ENCODE assay signal across 9 cellular contexts in the genomic region with DNA sequence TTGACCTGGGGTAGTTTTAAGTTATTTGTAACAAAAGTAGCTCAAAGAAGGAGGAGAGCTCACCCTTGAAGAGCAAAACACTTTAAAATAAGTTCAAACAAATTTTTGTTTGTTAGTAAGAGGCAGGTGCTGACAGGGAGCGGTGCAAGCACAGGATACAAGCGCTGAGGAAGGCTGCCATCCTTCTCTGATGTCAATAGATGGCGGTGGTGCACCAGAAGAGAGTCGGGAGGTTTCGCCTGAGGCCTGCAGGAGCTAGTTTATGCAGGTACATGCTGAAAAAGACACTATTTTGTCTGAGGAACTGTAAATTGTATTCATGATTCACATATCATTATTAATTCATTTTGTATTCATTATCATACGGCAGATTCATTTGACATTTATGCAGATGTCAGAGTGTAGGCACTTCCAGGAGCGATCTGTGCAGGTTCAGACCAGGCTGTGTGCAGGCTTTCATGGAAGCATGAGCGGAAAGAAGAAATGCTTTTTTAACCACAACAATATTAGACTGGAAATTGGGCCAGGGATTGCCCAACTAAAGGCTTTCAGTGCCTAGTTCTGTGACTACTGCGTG.
DNase-seq lines count a peak whose midpoint lies in the region; ATAC-seq and TF ChIP-seq lines count a peak whose summit lies in the region.
"Had no signal": no experiment of that assay in that cellular context is flagged by ENCODE, and none has a peak within 500 bp of the region (broad histone marks: within the 10 kb centered on the region; RNA-seq: fewer than 3 reads in every experiment).

No MANE protein-coding gene starts in this region.

- no peaks in the 10 kb centered on the region for H3K9me2 ChIP-seq in OCI-LY7 (ENCODE audit: insufficient read depth, low read length)

- TF ChIP-seq CTCF in OCI-LY7 (conservative IDR thresholded peaks at IDR 0.05; ENCODE audit: low read length), result peak; percentile 84

- TF ChIP-seq EP300 in Ishikawa (IDR thresholded peaks at IDR 0.05; ENCODE audit: borderline replicate concordance), result no peak

- H3K4me1 Mint-ChIP-seq in effector memory CD8-positive, alpha-beta T cell (ENCODE audit: low read depth in 2 of 2), result no peaks in the 10 kb centered on the region

- BruUV-seq in OCI-LY7 (replicated peaks; lab: Mats Ljungman, UMichigan), result no TSS peak

- no peak overlapping the region for H3K4me3 Mint-ChIP-seq in effector memory CD8-positive, alpha-beta T cell

- DNase-seq in NCI-H1436 (lab: John Stamatoyannopoulos, UW), result peak; percentile 48
- DNase-seq in NCI-H1436 treated with DMSO at 0.1 percent for 48 hours (lab: John Stamatoyannopoulos, UW), result no peak
- DNase-seq in OCI-LY7 (ENCODE audit: low spot score), result peak; percentile 51
- DNase-seq in dedifferentiated amniotic fluid mesenchymal stem cell (ENCODE audit: extremely low spot score), result peak; percentile 35
- peak; percentile 76 for DNase-seq in medulla oblongata (ENCODE audit: extremely low spot score)
- DNase-seq in effector memory CD8-positive, alpha-beta T cell, result no peak

- no peak overlapping the region for H3K4me2 ChIP-seq in OCI-LY7 (ENCODE audit: low read length)
- H3K4me2 ChIP-seq: BLaER1 had no signal

- peak; percentile 80 for TF ChIP-seq RAD21 in Ishikawa (IDR thresholded peaks at IDR 0.05; ENCODE audit: low read depth)

- no peaks in the 10 kb centered on the region for H4K20me1 ChIP-seq in OCI-LY7 (ENCODE audit: insufficient read depth, low read length)
- H4K20me1 ChIP-seq: BLaER1 had no signal

- no peaks in the 10 kb centered on the region for H3K36me3 Mint-ChIP-seq in effector memory CD8-positive, alpha-beta T cell (ENCODE audit: insufficient read depth)

- POLR2A ChIA-PET in OCI-LY7 (lab: Charles Lee), result interaction anchor here (0.6 kb wide), 1 partner anchor 31 kb away, joined by 3 read pairs; no protein-coding TSS in a partner anchor

- H3K9me3 ChIP-seq in OCI-LY7 (ENCODE audit: low read length), result no peaks in the 10 kb centered on the region
- H3K9me3 ChIP-seq: BLaER1 had no signal

- peak; percentile 93 for ATAC-seq in GM21737 (IDR thresholded peaks at IDR 0.05; ENCODE audit: unreplicated experiment)
- ATAC-seq in effector memory CD8-positive, alpha-beta T cell (replicated peaks), result no peak

- no peaks in the 10 kb centered on the region for H3K36me3 ChIP-seq in OCI-LY7 (ENCODE audit: insufficient read depth, low read length)
- H3K36me3 ChIP-seq: BLaER1 had no signal

- no peaks in the 10 kb centered on the region for H3K79me2 ChIP-seq in OCI-LY7 (ENCODE audit: insufficient read depth, low read depth, low read length)

- H3K27ac Mint-ChIP-seq in effector memory CD8-positive, alpha-beta T cell, result no peak overlapping the region

- intact Hi-C loops in OCI-LY7 (cut with micrococcal nuclease; ENCODE audit: unreplicated experiment), result no loop called here

- H3K9me3 Mint-ChIP-seq in effector memory CD8-positive, alpha-beta T cell, result peaks cover 2 to 5% of the 10 kb centered on the region in 2 donors

- no peak overlapping the region for H3K27ac ChIP-seq in OCI-LY7 (ENCODE audit: low read depth, low read length, poor library complexity, severe bottlenecking)
- H3K27ac ChIP-seq: BLaER1 had no signal

- CTCF ChIA-PET in OCI-LY7 (lab: Charles Lee; ENCODE audit: unreplicated experiment), result interaction anchor here (0.6 kb wide), 1 partner anchor 430 kb away, joined by 3 read pairs; no protein-coding TSS in a partner anchor

- H2AFZ ChIP-seq in OCI-LY7 (ENCODE audit: low read length), result no peak overlapping the region

- no peaks in the 10 kb centered on the region for H3K27me3 Mint-ChIP-seq in effector memory CD8-positive, alpha-beta T cell

- H3K4me1 ChIP-seq in OCI-LY7 (ENCODE audit: insufficient read depth, low read length, poor library complexity, severe bottlenecking), result no peaks in the 10 kb centered on the region
- H3K4me1 ChIP-seq: BLaER1 had no signal

- H3K4me3 ChIP-seq in OCI-LY7 (ENCODE audit: low read depth, low read length, poor library complexity, severe bottlenecking), result no peak overlapping the region
- H3K4me3 ChIP-seq: BLaER1 had no signal

TF ChIP-seq in Ishikawa, 13 proteins besides CTCF, POLR2A, EP300 and RAD21:
- no peak for TF ChIP-seq ZBTB7A (IDR thresholded peaks at IDR 0.05; ENCODE audit: low read depth)
- TF ChIP-seq, protein P1, sequence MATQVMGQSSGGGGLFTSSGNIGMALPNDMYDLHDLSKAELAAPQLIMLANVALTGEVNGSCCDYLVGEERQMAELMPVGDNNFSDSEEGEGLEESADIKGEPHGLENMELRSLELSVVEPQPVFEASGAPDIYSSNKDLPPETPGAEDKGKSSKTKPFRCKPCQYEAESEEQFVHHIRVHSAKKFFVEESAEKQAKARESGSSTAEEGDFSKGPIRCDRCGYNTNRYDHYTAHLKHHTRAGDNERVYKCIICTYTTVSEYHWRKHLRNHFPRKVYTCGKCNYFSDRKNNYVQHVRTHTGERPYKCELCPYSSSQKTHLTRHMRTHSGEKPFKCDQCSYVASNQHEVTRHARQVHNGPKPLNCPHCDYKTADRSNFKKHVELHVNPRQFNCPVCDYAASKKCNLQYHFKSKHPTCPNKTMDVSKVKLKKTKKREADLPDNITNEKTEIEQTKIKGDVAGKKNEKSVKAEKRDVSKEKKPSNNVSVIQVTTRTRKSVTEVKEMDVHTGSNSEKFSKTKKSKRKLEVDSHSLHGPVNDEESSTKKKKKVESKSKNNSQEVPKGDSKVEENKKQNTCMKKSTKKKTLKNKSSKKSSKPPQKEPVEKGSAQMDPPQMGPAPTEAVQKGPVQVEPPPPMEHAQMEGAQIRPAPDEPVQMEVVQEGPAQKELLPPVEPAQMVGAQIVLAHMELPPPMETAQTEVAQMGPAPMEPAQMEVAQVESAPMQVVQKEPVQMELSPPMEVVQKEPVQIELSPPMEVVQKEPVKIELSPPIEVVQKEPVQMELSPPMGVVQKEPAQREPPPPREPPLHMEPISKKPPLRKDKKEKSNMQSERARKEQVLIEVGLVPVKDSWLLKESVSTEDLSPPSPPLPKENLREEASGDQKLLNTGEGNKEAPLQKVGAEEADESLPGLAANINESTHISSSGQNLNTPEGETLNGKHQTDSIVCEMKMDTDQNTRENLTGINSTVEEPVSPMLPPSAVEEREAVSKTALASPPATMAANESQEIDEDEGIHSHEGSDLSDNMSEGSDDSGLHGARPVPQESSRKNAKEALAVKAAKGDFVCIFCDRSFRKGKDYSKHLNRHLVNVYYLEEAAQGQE (IDR thresholded peaks at IDR 0.05; ENCODE audit: low read depth), result no peak
- TF ChIP-seq NFIC (IDR thresholded peaks at IDR 0.05), result no peak

Comparison
In these comparisons a context has a peak if more than half of its experiments do, and no peak if none do; other contexts are left out.
1. DNase-seq: peak in NCI-H1436 (single experiment), OCI-LY7 (single experiment), dedifferentiated amniotic fluid mesenchymal stem cell (single experiment) and medulla oblongata (single experiment); none in NCI-H1436 treated with DMSO at 0.1 percent for 48 hours (single experiment) and effector memory CD8-positive, alpha-beta T cell (0 of 3).